In the genomic region with DNA sequence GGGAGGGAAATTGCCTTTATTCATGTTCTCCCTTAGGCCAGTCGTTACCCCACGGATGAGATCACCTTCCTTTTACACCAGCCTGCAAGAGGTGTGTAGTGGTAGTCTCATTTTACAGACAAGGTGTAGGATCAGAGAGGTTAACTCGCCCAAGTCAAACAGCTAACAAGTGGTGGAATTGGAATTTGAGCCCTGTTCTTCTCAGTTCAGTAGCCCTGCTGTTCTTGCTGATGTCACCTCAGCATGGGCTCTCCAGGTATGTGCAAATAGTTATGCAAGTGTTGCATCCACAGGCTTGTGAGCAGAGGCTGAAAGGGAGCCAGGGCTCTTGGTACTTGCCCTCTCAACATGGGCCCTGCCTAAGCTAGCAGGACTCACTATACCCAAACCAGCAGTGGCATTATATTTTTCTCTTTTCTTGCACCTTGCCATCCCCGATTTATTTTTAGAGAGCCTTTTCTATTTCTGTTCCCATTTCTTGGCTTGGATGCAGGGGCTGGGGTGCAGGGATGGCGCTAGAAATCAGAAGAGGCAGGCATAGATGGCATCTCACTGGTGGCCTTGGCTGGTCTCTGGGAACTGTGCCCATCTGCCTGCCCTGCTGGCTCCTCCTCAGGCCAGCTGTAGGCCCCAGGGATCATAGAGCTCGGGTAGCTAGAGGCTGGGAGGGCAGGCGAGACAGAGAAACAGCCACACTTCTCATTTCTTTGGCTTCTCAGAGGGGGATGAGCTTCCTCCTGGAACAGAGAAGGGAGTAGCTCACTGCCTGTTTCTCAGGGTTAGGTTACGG, we compare ENCODE assay signal across 9 cellular contexts. TPM values are rescaled to one million over a fixed set of nuclear protein-coding genes. Genes with fewer than 3 reads are reported as not detected.
A peak's percentile ranks its signal among the peaks of the same experiment; 100 is the strongest.
DNase-seq lines count a peak whose midpoint lies in the region; ATAC-seq, FAIRE-seq and TF ChIP-seq lines count a peak whose summit lies in the region.
"Had no signal": no experiment of that assay in that cellular context is flagged by ENCODE, and none has a peak within 500 bp of the region (broad histone marks: within the 10 kb centered on the region; RNA-seq: fewer than 3 reads in every experiment).

No MANE protein-coding gene starts in this region.

- H3K27ac ChIP-seq in GM23248 (peak overlapping the region; percentile 68), heart right ventricle (peak overlapping the region in 9 of 10 donors; percentile 31 to 67 (median 60)), pancreas (peak overlapping the region; percentile 1 to 54 (median 30))
- H3K27ac ChIP-seq: KMS-11 had no signal

- H3K36me3 ChIP-seq in GM23248 (ENCODE audit: low read depth) (peaks cover 22% of the 10 kb centered on the region), heart right ventricle (peaks cover 0 to 24% (median 3%) of the 10 kb centered on the region in 9 donors), pancreas (no peaks in the 10 kb centered on the region)

- WGBS in GM23248 (ENCODE audit: low coverage in 1 of 2, low lambda C conversion rate in 2 of 2, missing lambda C conversion rate in 2 of 2), 2 experiments, result 71 to 75% methylated on average over 8 of the region's 8 CpGs
- 46 to 51% methylated on average over 8 of the region's 8 CpGs for WGBS in heart right ventricle, 2 donors
- WGBS in pancreas, 2 donors, result 54 to 56% methylated on average over 8 of the region's 8 CpGs

- H3K4me3 ChIP-seq in GM23248 (no peak overlapping the region), heart right ventricle (no peak overlapping the region), pancreas (no peak overlapping the region)

- H3K79me2 ChIP-seq in GM23248 (ENCODE audit: insufficient read depth), result peaks cover 92% of the 10 kb centered on the region

- TF ChIP-seq CTCF in WTC11 (IDR thresholded peaks at IDR 0.05) (no peak), heart right ventricle (IDR thresholded peaks at IDR 0.05) (no peak), pancreas (IDR thresholded peaks at IDR 0.05) (no peak)

- POLR2A ChIA-PET in WTC11 (lab: Charles Lee), result no interaction called here

- CTCF ChIA-PET in WTC11 (lab: Charles Lee), result interaction anchor here (1.0 to 2.3 kb wide), 7 partner anchors 17 to 192 kb away, joined by 3 to 15 read pairs (median 4); partner anchors contain the start of gene PPARD

- H3K4me2 ChIP-seq in GM23248 (ENCODE audit: unreplicated experiment), result no peak overlapping the region
- H3K4me2 ChIP-seq: KMS-11 had no signal

- peak; percentile 52 for DNase-seq in GM23248
- DNase-seq in WTC11 (ENCODE audit: low spot score), result peak; percentile 52
- peak; percentile 48 to 61 for DNase-seq in heart right ventricle
- peak in 5 of 6 donors; percentile 35 to 76 (median 52) for DNase-seq in pancreas
- DNase-seq in activated CD8-positive, alpha-beta memory T cell treated with anti-CD3 and anti-CD28 coated beads for 24 hours, result no peak
- DNase-seq in NCI-H1417 treated with DMSO at 0.1 percent for 48 hours (lab: John Stamatoyannopoulos, UW), result no peak
- no peak for DNase-seq in left colon

- no peaks in the 10 kb centered on the region for H3K9me3 ChIP-seq in GM23248 (ENCODE audit: low read depth)
- no peaks in the 10 kb centered on the region for H3K9me3 ChIP-seq in heart right ventricle
- no peaks in the 10 kb centered on the region for H3K9me3 ChIP-seq in pancreas

- H3K27me3 ChIP-seq in GM23248 (replicated peaks; ENCODE audit: insufficient read depth) (no peaks in the 10 kb centered on the region), heart right ventricle (no peaks in the 10 kb centered on the region), pancreas (no peaks in the 10 kb centered on the region)

- peak overlapping the region; percentile 64 for H3K27ac Mint-ChIP-seq in WTC11

- H3K36me3 Mint-ChIP-seq in WTC11, result peaks cover 9% of the 10 kb centered on the region

- no peaks in the 10 kb centered on the region for H3K9me2 ChIP-seq in GM23248 (ENCODE audit: insufficient read depth)

- H4K20me1 ChIP-seq in GM23248 (ENCODE audit: insufficient read depth), result no peaks in the 10 kb centered on the region; the same call in 1 of the 2 replicates

- peaks cover 36% of the 10 kb centered on the region for H3K4me1 Mint-ChIP-seq in WTC11

- in situ Hi-C loops in GM23248 (cut with MboI), result no loop called here

- H3K4me3 Mint-ChIP-seq in WTC11, result 0 out of 2 replicates have a peak overlapping the region, but pooled peaks have one; percentile 17

- ATAC-seq in WTC11, result peak; percentile 88
- ATAC-seq in heart right ventricle, result peak; percentile 45 to 90 (median 68)
- peak; percentile 65 to 78 (median 74) for ATAC-seq in pancreas
- no peak for ATAC-seq in GM21619 (IDR thresholded peaks at IDR 0.05; ENCODE audit: unreplicated experiment)
- ATAC-seq in left colon, result no peak

- intact Hi-C loops in heart right ventricle (cut with DNase I), result no loop called here
- intact Hi-C loops in pancreas (cut with DNase I), result no loop called here
- intact Hi-C loops in left colon (cut with DNase I, micrococcal nuclease), result no loop called here

- no peak overlapping the region for H2AFZ ChIP-seq in GM23248

- peak overlapping the region; percentile 14; the same call in 1 of the 2 replicates for H3K9ac ChIP-seq in GM23248
- H3K9ac ChIP-seq: KMS-11 had no signal

- no peak for FAIRE-seq in pancreas (lab: Jason Lieb, UNC)

- H3K27me3 Mint-ChIP-seq in WTC11 (ENCODE audit: low read depth), result no peaks in the 10 kb centered on the region

- H3K9me3 Mint-ChIP-seq in WTC11, result no peaks in the 10 kb centered on the region

- H3F3A ChIP-seq in GM23248 (ENCODE audit: insufficient read depth), result peaks cover 26% of the 10 kb centered on the region; the same call in 1 of the 2 replicates

- peaks cover 24% of the 10 kb centered on the region; the same call in 1 of the 2 replicates for H3K4me1 ChIP-seq in GM23248 (ENCODE audit: insufficient read depth)
- peaks cover 11 to 72% (median 54%) of the 10 kb centered on the region in 9 donors for H3K4me1 ChIP-seq in heart right ventricle
- H3K4me1 ChIP-seq in pancreas, result peaks cover 0 to 14% (median 9%) of the 10 kb centered on the region in 3 donors

TF ChIP-seq in WTC11, 78 proteins besides CTCF, POLR2A, EP300 and RAD21:
- TF ChIP-seq NR3C1 (CRISPR knock-in tag; conservative IDR thresholded peaks at IDR 0.05; ENCODE audit: low read depth) (no peak), PRRX2 (CRISPR knock-in tag; IDR thresholded peaks at IDR 0.05) (no peak), GABPB1 (CRISPR knock-in tag; IDR thresholded peaks at IDR 0.05) (peak; percentile 96), ZNF423 (CRISPR knock-in tag; IDR thresholded peaks at IDR 0.05) (peak; percentile 61)

RNA-seq across cellular contexts. Expression of gene PPARD, which starts 18.2 kb away (rescaled TPM):
- total RNA-seq in GM23248 (2014; rRNA removed; shearing (Covaris generic)), result 13.3 and 15.9 TPM in 2 replicates
- polyA plus RNA-seq in GM23248 (2016; fragmentation: Nextera tagmentation; extraction: Ambion mirVana) (21.7 and 22.3 TPM in 2 replicates), heart right ventricle (10 to 100 TPM; 13.5 to 15.3 TPM), pancreas (10 to 100 TPM; 10.3 to 14.1 TPM)
- total RNA-seq in WTC11 (2021) (14.7 to 17.1 TPM (median 16.8 TPM) in 3 replicates), heart right ventricle (10 to 100 TPM; 12.9 to 21.0 (median 13.9) TPM), pancreas (10 to 100 TPM in 2 of 6 donors, 1 to 10 TPM in 4; 4.4 to 12.3 (median 6.0) TPM), left colon (10 to 100 TPM; 36.0 to 68.0 TPM)

Comparison
In these comparisons a context has a peak if more than half of its experiments do, and no peak if none do; other contexts are left out.
1. DNase-seq: peak in GM23248 (single experiment), WTC11 (single experiment), heart right ventricle (2 of 2) and pancreas (5 of 6); none in activated CD8-positive, alpha-beta memory T cell treated with anti-CD3 and anti-CD28 coated beads for 24 hours (single experiment), NCI-H1417 treated with DMSO at 0.1 percent for 48 hours (single experiment) and left colon (0 of 2).
2. ATAC-seq: peak in WTC11 (single experiment), heart right ventricle (8 of 8) and pancreas (4 of 4); none in GM21619 (single experiment) and left colon (single experiment).
3. Peak in every context shown above with its lines, with median percentiles within 50 percentile points of each other: H3K27ac ChIP-seq.